In the genomic region with DNA sequence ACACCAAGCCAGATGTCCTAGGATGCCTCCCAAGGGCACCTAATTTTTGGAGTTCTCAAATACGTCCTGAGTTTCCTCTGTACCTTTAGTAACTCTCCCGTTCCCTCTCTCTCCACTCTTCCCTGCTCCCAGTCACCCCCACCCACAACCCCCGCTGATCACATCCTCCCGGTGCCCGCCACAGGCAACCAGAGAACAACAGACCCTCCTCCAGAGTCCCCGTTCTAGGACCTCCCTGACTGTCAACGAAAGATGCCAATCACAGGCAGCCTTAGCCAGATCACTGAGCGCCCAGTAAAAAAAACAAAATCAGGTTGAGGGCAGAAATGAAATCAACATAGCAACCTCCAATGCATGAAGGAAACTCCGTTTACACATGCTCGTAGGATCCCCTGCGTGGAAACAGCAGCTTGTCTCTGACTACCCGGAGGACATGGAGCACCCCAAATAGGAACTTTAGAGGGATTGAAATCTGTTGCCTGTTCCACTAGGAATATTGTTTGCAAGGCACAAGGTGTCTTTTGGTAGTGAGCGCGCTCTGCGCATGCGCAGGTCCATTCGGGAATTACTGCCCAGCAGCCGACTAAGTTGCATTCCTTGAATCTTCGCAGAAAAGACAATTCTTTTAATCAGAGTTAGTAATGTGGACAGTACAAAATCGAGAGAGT, we compare ENCODE assay signal across 8 cellular contexts. TPM values are rescaled to one million over a fixed set of nuclear protein-coding genes. Genes with fewer than 3 reads are reported as not detected.
A peak's percentile ranks its signal among the peaks of the same experiment; 100 is the strongest.
DNase-seq lines count a peak whose midpoint lies in the region; ATAC-seq, FAIRE-seq and TF ChIP-seq lines count a peak whose summit lies in the region.

A gene (plus strand): TSS at position 557 of the 668 bp plus-strand sequence.

- DNase-seq in HAP-1 (ENCODE audit: low spot score in 2 of 2) (peak; percentile 24 to 74), SK-N-MC (ENCODE audit: low read depth, low spot score) (no peak), choroid plexus epithelial cell (ENCODE audit: low read depth) (peak; percentile 72), kidney epithelial cell (ENCODE audit: low read depth) (peak; percentile 19), small intestine (peak; percentile 69), mesenteric fat pad (ENCODE audit: low spot score) (no peak)

- ATAC-seq in GM18870 (IDR thresholded peaks at IDR 0.05; ENCODE audit: unreplicated experiment), result no peak
- no peak for ATAC-seq in GM18873 (IDR thresholded peaks at IDR 0.05; ENCODE audit: low FRiP score, unreplicated experiment)

- TF ChIP-seq CTCF in choroid plexus epithelial cell (conservative IDR thresholded peaks at IDR 0.05; ENCODE audit: low read depth, low read length) (no peak), kidney epithelial cell (IDR thresholded peaks at IDR 0.05; ENCODE audit: insufficient read depth, low read length, poor library complexity, severe bottlenecking) (no peak)

- no peak for FAIRE-seq in small intestine (lab: Jason Lieb, UNC)

- H3K27me3 ChIP-seq in HAP-1 (ENCODE audit: low read depth) (no peaks in the 10 kb centered on the region), kidney epithelial cell (ENCODE audit: control insufficient read depth, insufficient read depth, low read length) (peaks cover 5% of the 10 kb centered on the region), small intestine (ENCODE audit: control insufficient read depth in 2 of 2, insufficient read depth in 2 of 2, low read length in 2 of 2) (peaks cover 0 to 4% of the 10 kb centered on the region in 2 donors)

- peak within 1 kb of the TSS; percentile 53 for H3K9ac ChIP-seq in SK-N-MC (ENCODE audit: insufficient read length)

- H3K9me3 ChIP-seq in HAP-1 (no peaks in the 10 kb centered on the region), SK-N-MC (ENCODE audit: low read depth, low read length) (no peaks in the 10 kb centered on the region), small intestine (ENCODE audit: control insufficient read depth, low read depth) (no peaks in the 10 kb centered on the region)

- H3K4me1 ChIP-seq in HAP-1, result peaks cover 6% of the 10 kb centered on the region
- H3K4me1 ChIP-seq in small intestine (ENCODE audit: control insufficient read depth in 2 of 2, insufficient read depth in 1 of 2, low read depth in 1 of 2, low read length in 1 of 2), result no peaks in the 10 kb centered on the region

- in situ Hi-C loops in HAP-1 (cut with MboI; ENCODE audit: low sequenced_read_pairs), result no loop called here

- H3K4me3 ChIP-seq in HAP-1 (peak within 1 kb of the TSS; percentile 24), SK-N-MC (peak within 1 kb of the TSS; percentile 92), choroid plexus epithelial cell (ENCODE audit: low read depth, low read length) (peak within 1 kb of the TSS; percentile 64), kidney epithelial cell (ENCODE audit: low read depth, low read length) (peak within 1 kb of the TSS; percentile 48), small intestine (ENCODE audit: low read depth in 1 of 2, low read length in 2 of 2) (peak within 1 kb of the TSS in 1 of 2 donors; percentile 46)

- no peak within 1 kb of the TSS for H3K27ac ChIP-seq in SK-N-MC
- no peak within 1 kb of the TSS for H3K27ac ChIP-seq in small intestine (ENCODE audit: low read depth in 1 of 2, low read length in 1 of 2)

- H3K36me3 ChIP-seq in HAP-1 (replicated peaks), result no peaks in the 10 kb centered on the region
- H3K36me3 ChIP-seq in SK-N-MC (ENCODE audit: insufficient read depth, low read length), result no peaks in the 10 kb centered on the region
- H3K36me3 ChIP-seq in kidney epithelial cell (ENCODE audit: control insufficient read depth, insufficient read depth, low read length), result no peaks in the 10 kb centered on the region
- H3K36me3 ChIP-seq in small intestine (ENCODE audit: control insufficient read depth in 2 of 2, insufficient read depth in 2 of 2, low read length in 2 of 2), result no peaks in the 10 kb centered on the region

- 3 to 6% (median 6%) methylated on average over 20 of the region's 20 CpGs for WGBS in small intestine, 3 donors

RNA-seq across cellular contexts. Expression of the gene that starts here (rescaled TPM):
- total RNA-seq in kidney epithelial cell (not detected in 2 replicates), mesenteric fat pad (not detected)
- under 1 TPM in 1 of 3 donors, not detected in 2; 0.78 TPM for polyA plus RNA-seq in small intestine

Comparison
In these comparisons a context has a peak if more than half of its experiments do, and no peak if none do; other contexts are left out.
1. Peak in DNase-seq and H3K4me3 ChIP-seq in kidney epithelial cell; RNA of the gene not detected or under 1 TPM.
2. Peak in DNase-seq in small intestine; RNA of the gene not detected or under 1 TPM.
3. DNase-seq: peak in HAP-1 (2 of 2) and choroid plexus epithelial cell (single experiment); none in SK-N-MC (single experiment) and mesenteric fat pad (single experiment).